Comparison of ENCODE assay signal across 1 cellular context in the genomic region with DNA sequence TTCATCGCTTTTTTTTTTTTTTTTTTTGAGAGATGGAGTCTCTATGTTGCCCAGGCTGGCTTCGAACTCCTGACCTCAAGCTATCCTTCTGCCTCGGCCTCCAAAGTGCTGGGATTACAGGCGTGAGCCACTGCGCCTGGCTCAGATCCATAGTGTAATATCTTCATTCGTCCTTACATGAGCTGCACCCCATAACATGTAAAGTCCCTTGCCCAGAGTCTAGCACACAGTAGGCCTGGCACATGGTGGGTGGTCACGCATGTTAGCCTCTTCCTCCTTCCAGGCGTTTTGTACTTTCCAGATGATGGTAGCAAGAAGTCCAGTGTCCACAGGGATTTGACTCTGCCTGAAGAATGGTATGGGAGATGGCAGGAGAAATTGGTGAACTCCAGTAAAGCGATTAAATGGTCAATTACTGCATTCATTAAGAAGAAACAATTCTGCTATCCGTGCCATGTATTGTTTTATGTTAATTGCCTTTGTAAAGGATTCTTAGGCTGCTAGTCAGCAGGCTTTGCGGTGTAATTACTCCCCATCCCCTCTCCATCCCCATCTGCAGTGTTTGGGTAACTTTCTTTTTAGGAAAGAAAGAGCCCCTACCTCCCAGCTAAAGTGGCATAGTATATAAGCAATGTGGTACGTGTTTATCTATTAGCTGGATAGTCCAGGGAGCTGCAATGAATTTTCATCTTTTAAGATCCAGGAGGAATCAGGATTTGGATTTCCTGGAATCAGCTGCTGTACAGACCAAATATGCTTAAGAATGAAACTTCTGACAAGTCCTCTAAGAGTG.
TF ChIP-seq lines count a peak whose summit lies in the region.

No MANE protein-coding gene starts in this region.

TF ChIP-seq in K562, 482 proteins besides CTCF, POLR2A, EP300 and RAD21 (continued from another document):
- TF ChIP-seq, protein P1, sequence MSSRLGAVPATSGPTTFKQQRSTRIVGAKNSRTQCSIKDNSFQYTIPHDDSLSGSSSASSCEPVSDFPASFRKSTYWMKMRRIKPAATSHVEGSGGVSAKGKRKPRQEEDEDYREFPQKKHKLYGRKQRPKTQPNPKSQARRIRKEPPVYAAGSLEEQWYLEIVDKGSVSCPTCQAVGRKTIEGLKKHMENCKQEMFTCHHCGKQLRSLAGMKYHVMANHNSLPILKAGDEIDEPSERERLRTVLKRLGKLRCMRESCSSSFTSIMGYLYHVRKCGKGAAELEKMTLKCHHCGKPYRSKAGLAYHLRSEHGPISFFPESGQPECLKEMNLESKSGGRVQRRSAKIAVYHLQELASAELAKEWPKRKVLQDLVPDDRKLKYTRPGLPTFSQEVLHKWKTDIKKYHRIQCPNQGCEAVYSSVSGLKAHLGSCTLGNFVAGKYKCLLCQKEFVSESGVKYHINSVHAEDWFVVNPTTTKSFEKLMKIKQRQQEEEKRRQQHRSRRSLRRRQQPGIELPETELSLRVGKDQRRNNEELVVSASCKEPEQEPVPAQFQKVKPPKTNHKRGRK (tag; IDR thresholded peaks at IDR 0.05): 0 out of 2 replicates have a peak, but pooled peaks have one; percentile 1
- TF ChIP-seq MEIS2 (IDR thresholded peaks at IDR 0.05; ENCODE audit: partially characterized antibody): no peak
